ENCODE assay signal across 17 cellular contexts in genomic region chr5:9121597-9121996, GRCh38.
"Had no signal": no experiment of that assay in that cellular context is flagged by ENCODE, and none has a peak within 500 bp of the region (broad histone marks: within the 10 kb centered on the region; RNA-seq: fewer than 3 reads in every experiment).

No MANE protein-coding gene starts in this region.

- H3K27me3 ChIP-seq: esophagus muscularis mucosa, gastrocnemius medialis, heart right ventricle, neutrophil, sigmoid colon had no signal

- H3K27ac Mint-ChIP-seq: naive thymus-derived CD8-positive, alpha-beta T cell had no signal

- H3K4me3 Mint-ChIP-seq: naive thymus-derived CD8-positive, alpha-beta T cell had no signal

- H3K4me1 ChIP-seq: esophagus muscularis mucosa, gastrocnemius medialis, heart right ventricle, left ventricle myocardium inferior, sigmoid colon had no signal

- H3K9me3 ChIP-seq: esophagus muscularis mucosa, gastrocnemius medialis, heart right ventricle, left ventricle myocardium inferior, neutrophil, sigmoid colon had no signal

- H3K36me3 Mint-ChIP-seq: naive thymus-derived CD8-positive, alpha-beta T cell had no signal

- FAIRE-seq: islet of Langerhans had no signal

- H3K27ac ChIP-seq: epithelial cell of prostate, esophagus muscularis mucosa, gastrocnemius medialis, heart right ventricle, left ventricle myocardium inferior, neutrophil, sigmoid colon, skin epidermis had no signal

- H3K4me1 Mint-ChIP-seq: naive thymus-derived CD8-positive, alpha-beta T cell had no signal

- ATAC-seq: gastrocnemius medialis; heart right ventricle; naive thymus-derived CD8-positive, alpha-beta T cell had no signal

- H3K4me3 ChIP-seq: esophagus muscularis mucosa, gastrocnemius medialis, heart right ventricle, left ventricle myocardium inferior, lung, sigmoid colon, skin epidermis had no signal

- DNase-seq: effector memory CD4-positive, alpha-beta T cell; gastrocnemius medialis; heart right ventricle; hypothalamus; left ventricle myocardium inferior; mesendoderm; naive thymus-derived CD8-positive, alpha-beta T cell; sigmoid colon; stimulated activated CD4-positive, alpha-beta T cell treated with anti-CD3 and anti-CD28 coated beads, Interleukin-12 subunit alpha, Interleukin-12 subunit beta, amount 100 ng/mL, for 4 hours; stimulated activated naive CD4-positive, alpha-beta T cell treated with Interleukin-2 at 50 U/mL for 16 hours; trophoblast cell had no signal

- H3K36me3 ChIP-seq: gastrocnemius medialis, neutrophil, sigmoid colon had no signal
